Comparison of ENCODE assay signal across 1 cellular context in genomic region chr19:41883821-41884733, GRCh38.
TF ChIP-seq lines count a peak whose summit lies in the region.

No MANE protein-coding gene starts in this region.

TF ChIP-seq in H1, 55 proteins besides CTCF, POLR2A, EP300 and RAD21:
- TF ChIP-seq PHF8 (conservative IDR thresholded peaks at IDR 0.05; ENCODE audit: low read depth, low read length) (0 out of 2 replicates have a peak, but pooled peaks have one; percentile 27), TAF1 (IDR thresholded peaks at IDR 0.05; ENCODE audit: low read depth, low read length) (peak; percentile 88), ZNF274 (IDR thresholded peaks at IDR 0.05; ENCODE audit: borderline replicate concordance, extremely low read depth, low read length) (no peak), TEAD4 (IDR thresholded peaks at IDR 0.05; ENCODE audit: low read depth, low read length) (no peak), CREB1 (IDR thresholded peaks at IDR 0.05) (peak; percentile 57; the same call in 1 of the 2 replicates), YY1 (IDR thresholded peaks at IDR 0.05; ENCODE audit: low read depth, low read length) (peak; percentile 64; the same call in 1 of the 2 replicates), ATF3 (IDR thresholded peaks at IDR 0.05; ENCODE audit: insufficient read depth, low read depth, low read length) (no peak), TCF12 (IDR thresholded peaks at IDR 0.05; ENCODE audit: low read depth, low read length) (0 out of 2 replicates have a peak, but pooled peaks have one; percentile 53), JUND (IDR thresholded peaks at IDR 0.05; ENCODE audit: low read length) (no peak), CHD2 (IDR thresholded peaks at IDR 0.05; ENCODE audit: low read length) (no peak), SUZ12 (IDR thresholded peaks at IDR 0.05; ENCODE audit: low read length) (no peak), BCL11A (IDR thresholded peaks at IDR 0.05; ENCODE audit: low read depth in 2 of 2, low read length in 2 of 2) (no peak), RBBP5 (IDR thresholded peaks at IDR 0.05; ENCODE audit: borderline replicate concordance, low read depth, low read length) (0 out of 2 replicates have a peak, but pooled peaks have one; percentile 56), KDM1A (IDR thresholded peaks at IDR 0.05; ENCODE audit: borderline replicate concordance, low read length) (peak; percentile 95), RXRA (IDR thresholded peaks at IDR 0.05; ENCODE audit: insufficient read depth, low read depth, low read length) (0 out of 2 replicates have a peak, but pooled peaks have one; percentile 72), SP1 (IDR thresholded peaks at IDR 0.05; ENCODE audit: low read depth, low read length) (peak; percentile 71; the same call in 1 of the 2 replicates), GABPA (IDR thresholded peaks at IDR 0.05; ENCODE audit: borderline replicate concordance, insufficient read depth, low read length) (peak; percentile 69; the same call in 1 of the 2 replicates), ASH2L (IDR thresholded peaks at IDR 0.05; ENCODE audit: low read length) (peak; percentile 75), MAFK (IDR thresholded peaks at IDR 0.05; ENCODE audit: low read depth, low read length) (no peak), HDAC6 (IDR thresholded peaks at IDR 0.05; ENCODE audit: low read depth, low read length) (no peak), RNF2 (IDR thresholded peaks at IDR 0.05; ENCODE audit: borderline replicate concordance, low read depth, low read length, missing control alignments, poor library complexity, severe bottlenecking) (no peak), KDM5A (IDR thresholded peaks at IDR 0.05; ENCODE audit: low read length) (no peak), SRF (IDR thresholded peaks at IDR 0.05; ENCODE audit: low read depth, low read length) (no peak), RFX5 (IDR thresholded peaks at IDR 0.05; ENCODE audit: borderline replicate concordance, low read depth, low read length) (0 out of 2 replicates have a peak, but pooled peaks have one; percentile 8), CHD1 (IDR thresholded peaks at IDR 0.05; ENCODE audit: low read depth, low read length) (no peak), BACH1 (IDR thresholded peaks at IDR 0.05; ENCODE audit: low read length) (no peak), BRCA1 (IDR thresholded peaks at IDR 0.05; ENCODE audit: low read depth, low read length) (no peak), SIRT6 (IDR thresholded peaks at IDR 0.05; ENCODE audit: low read length) (no peak), TBP (IDR thresholded peaks at IDR 0.05; ENCODE audit: low read depth, low read length) (peak; percentile 80), GTF2F1 (IDR thresholded peaks at IDR 0.05; ENCODE audit: borderline replicate concordance, low read depth, low read length) (no peak), CBX8 (IDR thresholded peaks at IDR 0.05; ENCODE audit: borderline replicate concordance, low read depth, low read length) (no peak), SP2 (IDR thresholded peaks at IDR 0.05; ENCODE audit: low read length) (peak; percentile 100), EZH2 (IDR thresholded peaks at IDR 0.05; ENCODE audit: low read depth, low read length, severe bottlenecking) (no peak), EGR1 (IDR thresholded peaks at IDR 0.05; ENCODE audit: borderline replicate concordance, low read depth, low read length) (peak; percentile 99), CBX5 (IDR thresholded peaks at IDR 0.05; ENCODE audit: low read depth, low read length) (no peak), CEBPB (IDR thresholded peaks at IDR 0.05; ENCODE audit: low read depth, low read length) (no peak), JUN (IDR thresholded peaks at IDR 0.05; ENCODE audit: low read depth, low read length) (no peak), NANOG (IDR thresholded peaks at IDR 0.05; ENCODE audit: insufficient read depth, low read depth, low read length, poor library complexity, severe bottlenecking) (no peak), FOSL1 (IDR thresholded peaks at IDR 0.05; ENCODE audit: insufficient read depth, low read depth, low read length) (no peak), SIN3A (conservative IDR thresholded peaks at IDR 0.05 in 1 of 2, IDR thresholded peaks at IDR 0.05 in 1 of 2; ENCODE audit: low read depth in 1 of 2, low read length in 2 of 2) (peak; percentile 92 to 93; a peak in 2 of 4 replicates), NRF1 (IDR thresholded peaks at IDR 0.05; ENCODE audit: low read depth, low read length) (no peak), POLR2AphosphoS5 (IDR thresholded peaks at IDR 0.05; ENCODE audit: low read depth, low read length) (peak; percentile 40; the same call in 1 of the 2 replicates), KDM4A (IDR thresholded peaks at IDR 0.05; ENCODE audit: low read depth, low read length, severe bottlenecking) (peak; percentile 89), CTBP2 (IDR thresholded peaks at IDR 0.05; ENCODE audit: borderline replicate concordance, insufficient read depth, insufficient read length, low read length) (no peak), HDAC2 (IDR thresholded peaks at IDR 0.05; ENCODE audit: borderline replicate concordance in 1 of 2, low read depth in 2 of 2, low read length in 2 of 2) (peak; percentile 39 to 99; a peak in 1 of 4 replicates), SAP30 (IDR thresholded peaks at IDR 0.05; ENCODE audit: insufficient read depth, insufficient replicate concordance, low read length) (no peak), TAF7 (optimal IDR thresholded peaks at IDR 0.05; ENCODE audit: borderline replicate concordance, low read depth, low read length) (peak; percentile 71), SP4 (IDR thresholded peaks at IDR 0.05; ENCODE audit: low read length) (no peak), SIX5 (IDR thresholded peaks at IDR 0.05; ENCODE audit: low read depth, low read length) (no peak), POU5F1 (IDR thresholded peaks at IDR 0.05; ENCODE audit: low read depth, low read length) (no peak)
- TF ChIP-seq, protein P1, sequence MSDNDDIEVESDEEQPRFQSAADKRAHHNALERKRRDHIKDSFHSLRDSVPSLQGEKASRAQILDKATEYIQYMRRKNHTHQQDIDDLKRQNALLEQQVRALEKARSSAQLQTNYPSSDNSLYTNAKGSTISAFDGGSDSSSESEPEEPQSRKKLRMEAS (IDR thresholded peaks at IDR 0.05) = peak; percentile 53; the same call in 1 of the 2 replicates
- TF ChIP-seq, protein P2, sequence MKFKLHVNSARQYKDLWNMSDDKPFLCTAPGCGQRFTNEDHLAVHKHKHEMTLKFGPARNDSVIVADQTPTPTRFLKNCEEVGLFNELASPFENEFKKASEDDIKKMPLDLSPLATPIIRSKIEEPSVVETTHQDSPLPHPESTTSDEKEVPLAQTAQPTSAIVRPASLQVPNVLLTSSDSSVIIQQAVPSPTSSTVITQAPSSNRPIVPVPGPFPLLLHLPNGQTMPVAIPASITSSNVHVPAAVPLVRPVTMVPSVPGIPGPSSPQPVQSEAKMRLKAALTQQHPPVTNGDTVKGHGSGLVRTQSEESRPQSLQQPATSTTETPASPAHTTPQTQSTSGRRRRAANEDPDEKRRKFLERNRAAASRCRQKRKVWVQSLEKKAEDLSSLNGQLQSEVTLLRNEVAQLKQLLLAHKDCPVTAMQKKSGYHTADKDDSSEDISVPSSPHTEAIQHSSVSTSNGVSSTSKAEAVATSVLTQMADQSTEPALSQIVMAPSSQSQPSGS (IDR thresholded peaks at IDR 0.05; ENCODE audit: low read length) = no peak
- TF ChIP-seq, protein P3, sequence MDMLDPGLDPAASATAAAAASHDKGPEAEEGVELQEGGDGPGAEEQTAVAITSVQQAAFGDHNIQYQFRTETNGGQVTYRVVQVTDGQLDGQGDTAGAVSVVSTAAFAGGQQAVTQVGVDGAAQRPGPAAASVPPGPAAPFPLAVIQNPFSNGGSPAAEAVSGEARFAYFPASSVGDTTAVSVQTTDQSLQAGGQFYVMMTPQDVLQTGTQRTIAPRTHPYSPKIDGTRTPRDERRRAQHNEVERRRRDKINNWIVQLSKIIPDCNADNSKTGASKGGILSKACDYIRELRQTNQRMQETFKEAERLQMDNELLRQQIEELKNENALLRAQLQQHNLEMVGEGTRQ (IDR thresholded peaks at IDR 0.05; ENCODE audit: low read length) = no peak
- TF ChIP-seq, protein P4, sequence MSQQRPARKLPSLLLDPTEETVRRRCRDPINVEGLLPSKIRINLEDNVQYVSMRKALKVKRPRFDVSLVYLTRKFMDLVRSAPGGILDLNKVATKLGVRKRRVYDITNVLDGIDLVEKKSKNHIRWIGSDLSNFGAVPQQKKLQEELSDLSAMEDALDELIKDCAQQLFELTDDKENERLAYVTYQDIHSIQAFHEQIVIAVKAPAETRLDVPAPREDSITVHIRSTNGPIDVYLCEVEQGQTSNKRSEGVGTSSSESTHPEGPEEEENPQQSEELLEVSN (IDR thresholded peaks at IDR 0.05) = no peak
- TF ChIP-seq, protein P5, sequence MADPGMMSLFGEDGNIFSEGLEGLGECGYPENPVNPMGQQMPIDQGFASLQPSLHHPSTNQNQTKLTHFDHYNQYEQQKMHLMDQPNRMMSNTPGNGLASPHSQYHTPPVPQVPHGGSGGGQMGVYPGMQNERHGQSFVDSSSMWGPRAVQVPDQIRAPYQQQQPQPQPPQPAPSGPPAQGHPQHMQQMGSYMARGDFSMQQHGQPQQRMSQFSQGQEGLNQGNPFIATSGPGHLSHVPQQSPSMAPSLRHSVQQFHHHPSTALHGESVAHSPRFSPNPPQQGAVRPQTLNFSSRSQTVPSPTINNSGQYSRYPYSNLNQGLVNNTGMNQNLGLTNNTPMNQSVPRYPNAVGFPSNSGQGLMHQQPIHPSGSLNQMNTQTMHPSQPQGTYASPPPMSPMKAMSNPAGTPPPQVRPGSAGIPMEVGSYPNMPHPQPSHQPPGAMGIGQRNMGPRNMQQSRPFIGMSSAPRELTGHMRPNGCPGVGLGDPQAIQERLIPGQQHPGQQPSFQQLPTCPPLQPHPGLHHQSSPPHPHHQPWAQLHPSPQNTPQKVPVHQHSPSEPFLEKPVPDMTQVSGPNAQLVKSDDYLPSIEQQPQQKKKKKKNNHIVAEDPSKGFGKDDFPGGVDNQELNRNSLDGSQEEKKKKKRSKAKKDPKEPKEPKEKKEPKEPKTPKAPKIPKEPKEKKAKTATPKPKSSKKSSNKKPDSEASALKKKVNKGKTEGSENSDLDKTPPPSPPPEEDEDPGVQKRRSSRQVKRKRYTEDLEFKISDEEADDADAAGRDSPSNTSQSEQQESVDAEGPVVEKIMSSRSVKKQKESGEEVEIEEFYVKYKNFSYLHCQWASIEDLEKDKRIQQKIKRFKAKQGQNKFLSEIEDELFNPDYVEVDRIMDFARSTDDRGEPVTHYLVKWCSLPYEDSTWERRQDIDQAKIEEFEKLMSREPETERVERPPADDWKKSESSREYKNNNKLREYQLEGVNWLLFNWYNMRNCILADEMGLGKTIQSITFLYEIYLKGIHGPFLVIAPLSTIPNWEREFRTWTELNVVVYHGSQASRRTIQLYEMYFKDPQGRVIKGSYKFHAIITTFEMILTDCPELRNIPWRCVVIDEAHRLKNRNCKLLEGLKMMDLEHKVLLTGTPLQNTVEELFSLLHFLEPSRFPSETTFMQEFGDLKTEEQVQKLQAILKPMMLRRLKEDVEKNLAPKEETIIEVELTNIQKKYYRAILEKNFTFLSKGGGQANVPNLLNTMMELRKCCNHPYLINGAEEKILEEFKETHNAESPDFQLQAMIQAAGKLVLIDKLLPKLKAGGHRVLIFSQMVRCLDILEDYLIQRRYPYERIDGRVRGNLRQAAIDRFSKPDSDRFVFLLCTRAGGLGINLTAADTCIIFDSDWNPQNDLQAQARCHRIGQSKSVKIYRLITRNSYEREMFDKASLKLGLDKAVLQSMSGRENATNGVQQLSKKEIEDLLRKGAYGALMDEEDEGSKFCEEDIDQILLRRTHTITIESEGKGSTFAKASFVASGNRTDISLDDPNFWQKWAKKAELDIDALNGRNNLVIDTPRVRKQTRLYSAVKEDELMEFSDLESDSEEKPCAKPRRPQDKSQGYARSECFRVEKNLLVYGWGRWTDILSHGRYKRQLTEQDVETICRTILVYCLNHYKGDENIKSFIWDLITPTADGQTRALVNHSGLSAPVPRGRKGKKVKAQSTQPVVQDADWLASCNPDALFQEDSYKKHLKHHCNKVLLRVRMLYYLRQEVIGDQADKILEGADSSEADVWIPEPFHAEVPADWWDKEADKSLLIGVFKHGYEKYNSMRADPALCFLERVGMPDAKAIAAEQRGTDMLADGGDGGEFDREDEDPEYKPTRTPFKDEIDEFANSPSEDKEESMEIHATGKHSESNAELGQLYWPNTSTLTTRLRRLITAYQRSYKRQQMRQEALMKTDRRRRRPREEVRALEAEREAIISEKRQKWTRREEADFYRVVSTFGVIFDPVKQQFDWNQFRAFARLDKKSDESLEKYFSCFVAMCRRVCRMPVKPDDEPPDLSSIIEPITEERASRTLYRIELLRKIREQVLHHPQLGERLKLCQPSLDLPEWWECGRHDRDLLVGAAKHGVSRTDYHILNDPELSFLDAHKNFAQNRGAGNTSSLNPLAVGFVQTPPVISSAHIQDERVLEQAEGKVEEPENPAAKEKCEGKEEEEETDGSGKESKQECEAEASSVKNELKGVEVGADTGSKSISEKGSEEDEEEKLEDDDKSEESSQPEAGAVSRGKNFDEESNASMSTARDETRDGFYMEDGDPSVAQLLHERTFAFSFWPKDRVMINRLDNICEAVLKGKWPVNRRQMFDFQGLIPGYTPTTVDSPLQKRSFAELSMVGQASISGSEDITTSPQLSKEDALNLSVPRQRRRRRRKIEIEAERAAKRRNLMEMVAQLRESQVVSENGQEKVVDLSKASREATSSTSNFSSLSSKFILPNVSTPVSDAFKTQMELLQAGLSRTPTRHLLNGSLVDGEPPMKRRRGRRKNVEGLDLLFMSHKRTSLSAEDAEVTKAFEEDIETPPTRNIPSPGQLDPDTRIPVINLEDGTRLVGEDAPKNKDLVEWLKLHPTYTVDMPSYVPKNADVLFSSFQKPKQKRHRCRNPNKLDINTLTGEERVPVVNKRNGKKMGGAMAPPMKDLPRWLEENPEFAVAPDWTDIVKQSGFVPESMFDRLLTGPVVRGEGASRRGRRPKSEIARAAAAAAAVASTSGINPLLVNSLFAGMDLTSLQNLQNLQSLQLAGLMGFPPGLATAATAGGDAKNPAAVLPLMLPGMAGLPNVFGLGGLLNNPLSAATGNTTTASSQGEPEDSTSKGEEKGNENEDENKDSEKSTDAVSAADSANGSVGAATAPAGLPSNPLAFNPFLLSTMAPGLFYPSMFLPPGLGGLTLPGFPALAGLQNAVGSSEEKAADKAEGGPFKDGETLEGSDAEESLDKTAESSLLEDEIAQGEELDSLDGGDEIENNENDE (IDR thresholded peaks at IDR 0.05; ENCODE audit: insufficient replicate concordance, low read length) = no peak
